In the genomic region with DNA sequence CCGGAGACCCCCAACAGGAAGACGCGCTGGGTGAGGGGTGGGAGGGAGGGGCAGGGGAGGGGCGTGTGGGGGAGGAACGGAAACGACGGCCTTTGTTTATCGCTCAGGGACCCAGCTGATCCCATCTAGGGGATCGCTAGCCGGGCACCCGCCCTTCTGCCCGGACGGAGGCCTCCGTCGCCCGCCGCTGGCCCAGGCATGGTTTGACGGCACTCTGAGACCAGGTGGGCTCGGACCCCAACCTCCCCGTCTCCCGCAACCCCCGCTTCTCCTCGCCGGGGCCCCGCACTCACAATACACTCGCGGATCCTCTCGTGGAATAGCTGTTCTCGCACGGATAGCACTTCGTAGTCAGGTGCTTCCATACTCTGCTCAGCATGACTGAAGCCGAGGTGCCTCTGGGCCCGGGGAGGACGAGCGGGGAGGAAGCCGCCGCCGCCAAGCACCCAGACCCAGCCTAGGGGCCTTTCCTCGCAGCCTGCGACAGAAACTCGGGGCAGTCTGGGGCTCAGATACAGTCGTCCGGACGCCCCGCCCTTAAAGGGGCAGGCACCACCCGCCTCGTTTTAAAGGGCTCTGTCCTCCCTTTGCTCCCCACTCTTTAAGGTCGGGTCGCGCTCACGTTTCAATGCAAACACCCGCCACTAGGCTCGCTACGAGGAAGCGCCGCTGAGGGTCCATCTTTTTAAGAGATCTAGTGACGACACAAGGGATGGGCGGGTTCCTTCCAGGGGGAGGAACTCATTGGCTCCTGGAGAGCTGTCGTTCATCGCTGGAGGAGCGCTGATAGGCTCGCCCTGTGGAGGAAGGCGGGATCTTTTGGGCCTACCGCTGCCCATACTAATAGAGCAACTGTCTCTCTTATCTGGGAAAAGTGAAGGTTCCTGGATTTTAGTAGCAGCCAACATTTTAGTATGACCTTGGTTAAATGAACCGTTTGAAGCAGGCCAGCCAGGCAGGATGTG, we compare ENCODE assay signal across 1 cellular context.
TF ChIP-seq lines count a peak whose summit lies in the region.

A gene with protein sequence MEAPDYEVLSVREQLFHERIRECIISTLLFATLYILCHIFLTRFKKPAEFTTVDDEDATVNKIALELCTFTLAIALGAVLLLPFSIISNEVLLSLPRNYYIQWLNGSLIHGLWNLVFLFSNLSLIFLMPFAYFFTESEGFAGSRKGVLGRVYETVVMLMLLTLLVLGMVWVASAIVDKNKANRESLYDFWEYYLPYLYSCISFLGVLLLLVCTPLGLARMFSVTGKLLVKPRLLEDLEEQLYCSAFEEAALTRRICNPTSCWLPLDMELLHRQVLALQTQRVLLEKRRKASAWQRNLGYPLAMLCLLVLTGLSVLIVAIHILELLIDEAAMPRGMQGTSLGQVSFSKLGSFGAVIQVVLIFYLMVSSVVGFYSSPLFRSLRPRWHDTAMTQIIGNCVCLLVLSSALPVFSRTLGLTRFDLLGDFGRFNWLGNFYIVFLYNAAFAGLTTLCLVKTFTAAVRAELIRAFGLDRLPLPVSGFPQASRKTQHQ (minus strand): TSS at position 657 of the 965 bp plus-strand sequence. CDS start 292 bp downstream, at position 365.

TF ChIP-seq in HepG2, 621 proteins besides CTCF, POLR2A, EP300 and RAD21 (continued from another document and continues in another):
- TF ChIP-seq, protein P1, sequence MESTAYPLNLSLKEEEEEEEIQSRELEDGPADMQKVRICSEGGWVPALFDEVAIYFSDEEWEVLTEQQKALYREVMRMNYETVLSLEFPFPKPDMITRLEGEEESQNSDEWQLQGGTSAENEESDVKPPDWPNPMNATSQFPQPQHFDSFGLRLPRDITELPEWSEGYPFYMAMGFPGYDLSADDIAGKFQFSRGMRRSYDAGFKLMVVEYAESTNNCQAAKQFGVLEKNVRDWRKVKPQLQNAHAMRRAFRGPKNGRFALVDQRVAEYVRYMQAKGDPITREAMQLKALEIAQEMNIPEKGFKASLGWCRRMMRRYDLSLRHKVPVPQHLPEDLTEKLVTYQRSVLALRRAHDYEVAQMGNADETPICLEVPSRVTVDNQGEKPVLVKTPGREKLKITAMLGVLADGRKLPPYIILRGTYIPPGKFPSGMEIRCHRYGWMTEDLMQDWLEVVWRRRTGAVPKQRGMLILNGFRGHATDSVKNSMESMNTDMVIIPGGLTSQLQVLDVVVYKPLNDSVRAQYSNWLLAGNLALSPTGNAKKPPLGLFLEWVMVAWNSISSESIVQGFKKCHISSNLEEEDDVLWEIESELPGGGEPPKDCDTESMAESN (CRISPR knock-in tag; conservative IDR thresholded peaks at IDR 0.05), result peak; percentile 57; the same call in 1 of the 2 replicates
- 0 out of 2 replicates have a peak, but pooled peaks have one; percentile 29 for TF ChIP-seq TSC22D2 (CRISPR knock-in tag; IDR thresholded peaks at IDR 0.05; ENCODE audit: borderline replicate concordance)
- TF ChIP-seq ZNF772 (CRISPR knock-in tag; IDR thresholded peaks at IDR 0.05), result peak; percentile 39; the same call in 1 of the 2 replicates
- TF ChIP-seq ASH2L (IDR thresholded peaks at IDR 0.05; ENCODE audit: insufficient read length, low read depth, low read length), result peak; percentile 53
- TF ChIP-seq ZNF441 (CRISPR knock-in tag; IDR thresholded peaks at IDR 0.05; ENCODE audit: borderline replicate concordance), result peak; percentile 78
- TF ChIP-seq KAT8 (CRISPR knock-in tag; IDR thresholded peaks at IDR 0.05), result peak; percentile 80
- TF ChIP-seq, protein P2, sequence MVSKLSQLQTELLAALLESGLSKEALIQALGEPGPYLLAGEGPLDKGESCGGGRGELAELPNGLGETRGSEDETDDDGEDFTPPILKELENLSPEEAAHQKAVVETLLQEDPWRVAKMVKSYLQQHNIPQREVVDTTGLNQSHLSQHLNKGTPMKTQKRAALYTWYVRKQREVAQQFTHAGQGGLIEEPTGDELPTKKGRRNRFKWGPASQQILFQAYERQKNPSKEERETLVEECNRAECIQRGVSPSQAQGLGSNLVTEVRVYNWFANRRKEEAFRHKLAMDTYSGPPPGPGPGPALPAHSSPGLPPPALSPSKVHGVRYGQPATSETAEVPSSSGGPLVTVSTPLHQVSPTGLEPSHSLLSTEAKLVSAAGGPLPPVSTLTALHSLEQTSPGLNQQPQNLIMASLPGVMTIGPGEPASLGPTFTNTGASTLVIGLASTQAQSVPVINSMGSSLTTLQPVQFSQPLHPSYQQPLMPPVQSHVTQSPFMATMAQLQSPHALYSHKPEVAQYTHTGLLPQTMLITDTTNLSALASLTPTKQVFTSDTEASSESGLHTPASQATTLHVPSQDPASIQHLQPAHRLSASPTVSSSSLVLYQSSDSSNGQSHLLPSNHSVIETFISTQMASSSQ (IDR thresholded peaks at IDR 0.05; ENCODE audit: low read depth), result no peak
- TF ChIP-seq, protein P2 (CRISPR knock-in tag; IDR thresholded peaks at IDR 0.05; ENCODE audit: borderline replicate concordance), result peak; percentile 33; the same call in 1 of the 2 replicates
- TF ChIP-seq, protein P3, sequence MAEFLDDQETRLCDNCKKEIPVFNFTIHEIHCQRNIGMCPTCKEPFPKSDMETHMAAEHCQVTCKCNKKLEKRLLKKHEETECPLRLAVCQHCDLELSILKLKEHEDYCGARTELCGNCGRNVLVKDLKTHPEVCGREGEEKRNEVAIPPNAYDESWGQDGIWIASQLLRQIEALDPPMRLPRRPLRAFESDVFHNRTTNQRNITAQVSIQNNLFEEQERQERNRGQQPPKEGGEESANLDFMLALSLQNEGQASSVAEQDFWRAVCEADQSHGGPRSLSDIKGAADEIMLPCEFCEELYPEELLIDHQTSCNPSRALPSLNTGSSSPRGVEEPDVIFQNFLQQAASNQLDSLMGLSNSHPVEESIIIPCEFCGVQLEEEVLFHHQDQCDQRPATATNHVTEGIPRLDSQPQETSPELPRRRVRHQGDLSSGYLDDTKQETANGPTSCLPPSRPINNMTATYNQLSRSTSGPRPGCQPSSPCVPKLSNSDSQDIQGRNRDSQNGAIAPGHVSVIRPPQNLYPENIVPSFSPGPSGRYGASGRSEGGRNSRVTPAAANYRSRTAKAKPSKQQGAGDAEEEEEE (CRISPR knock-in tag; IDR thresholded peaks at IDR 0.05; ENCODE audit: borderline replicate concordance), result no peak
- peak; percentile 64; the same call in 1 of the 2 replicates for TF ChIP-seq ZNF891 (CRISPR knock-in tag; IDR thresholded peaks at IDR 0.05)
- no peak; the same call in 1 of the 2 replicates for TF ChIP-seq MEF2D (CRISPR knock-in tag; IDR thresholded peaks at IDR 0.05)
- TF ChIP-seq, protein P4, sequence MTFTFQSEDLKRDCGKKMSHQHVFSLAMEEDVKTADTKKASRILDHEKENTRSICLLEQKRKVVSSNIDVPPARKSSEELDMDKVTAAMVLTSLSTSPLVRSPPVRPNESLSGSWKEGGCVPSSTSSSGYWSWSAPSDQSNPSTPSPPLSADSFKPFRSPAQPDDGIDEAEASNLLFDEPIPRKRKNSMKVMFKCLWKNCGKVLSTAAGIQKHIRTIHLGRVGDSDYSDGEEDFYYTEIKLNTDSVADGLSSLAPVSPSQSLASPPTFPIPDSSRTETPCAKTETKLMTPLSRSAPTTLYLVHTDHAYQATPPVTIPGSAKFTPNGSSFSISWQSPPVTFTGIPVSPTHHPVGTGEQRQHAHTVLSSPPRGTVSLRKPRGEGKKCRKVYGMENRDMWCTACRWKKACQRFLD (CRISPR knock-in tag; IDR thresholded peaks at IDR 0.05; ENCODE audit: borderline replicate concordance), result no peak
- TF ChIP-seq, protein P5, sequence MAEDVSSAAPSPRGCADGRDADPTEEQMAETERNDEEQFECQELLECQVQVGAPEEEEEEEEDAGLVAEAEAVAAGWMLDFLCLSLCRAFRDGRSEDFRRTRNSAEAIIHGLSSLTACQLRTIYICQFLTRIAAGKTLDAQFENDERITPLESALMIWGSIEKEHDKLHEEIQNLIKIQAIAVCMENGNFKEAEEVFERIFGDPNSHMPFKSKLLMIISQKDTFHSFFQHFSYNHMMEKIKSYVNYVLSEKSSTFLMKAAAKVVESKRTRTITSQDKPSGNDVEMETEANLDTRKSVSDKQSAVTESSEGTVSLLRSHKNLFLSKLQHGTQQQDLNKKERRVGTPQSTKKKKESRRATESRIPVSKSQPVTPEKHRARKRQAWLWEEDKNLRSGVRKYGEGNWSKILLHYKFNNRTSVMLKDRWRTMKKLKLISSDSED (CRISPR knock-in tag; IDR thresholded peaks at IDR 0.05), result no peak
- no peak for TF ChIP-seq ZNF382 (CRISPR knock-in tag; IDR thresholded peaks at IDR 0.05; ENCODE audit: borderline replicate concordance)
- TF ChIP-seq RXRB (CRISPR knock-in tag; IDR thresholded peaks at IDR 0.05; ENCODE audit: borderline replicate concordance), result peak; percentile 33; the same call in 1 of the 2 replicates
- TF ChIP-seq MYNN (CRISPR knock-in tag; IDR thresholded peaks at IDR 0.05; ENCODE audit: low read depth), result no peak
- TF ChIP-seq ZNF781 (CRISPR knock-in tag; IDR thresholded peaks at IDR 0.05; ENCODE audit: borderline replicate concordance, not compliant biosample characterization), result peak; percentile 54
- no peak for TF ChIP-seq ZNF878 (CRISPR knock-in tag; IDR thresholded peaks at IDR 0.05)
- no peak for TF ChIP-seq TEAD2 (CRISPR knock-in tag; IDR thresholded peaks at IDR 0.05)
- TF ChIP-seq ZFP36 (IDR thresholded peaks at IDR 0.05; ENCODE audit: borderline replicate concordance, low read depth, low read length, partially characterized antibody), result no peak
- TF ChIP-seq POLR2AphosphoS5 (IDR thresholded peaks at IDR 0.05; ENCODE audit: low read depth, low read length), result peak; percentile 86
- peak; percentile 65; the same call in 1 of the 2 replicates for TF ChIP-seq ZBTB21 (CRISPR knock-in tag; IDR thresholded peaks at IDR 0.05)
- TF ChIP-seq ZNF790 (CRISPR knock-in tag; IDR thresholded peaks at IDR 0.05; ENCODE audit: borderline replicate concordance), result 0 out of 2 replicates have a peak, but pooled peaks have one; percentile 42
- no peak for TF ChIP-seq ZNF274 (CRISPR knock-in tag; IDR thresholded peaks at IDR 0.05)
- TF ChIP-seq, protein P6, sequence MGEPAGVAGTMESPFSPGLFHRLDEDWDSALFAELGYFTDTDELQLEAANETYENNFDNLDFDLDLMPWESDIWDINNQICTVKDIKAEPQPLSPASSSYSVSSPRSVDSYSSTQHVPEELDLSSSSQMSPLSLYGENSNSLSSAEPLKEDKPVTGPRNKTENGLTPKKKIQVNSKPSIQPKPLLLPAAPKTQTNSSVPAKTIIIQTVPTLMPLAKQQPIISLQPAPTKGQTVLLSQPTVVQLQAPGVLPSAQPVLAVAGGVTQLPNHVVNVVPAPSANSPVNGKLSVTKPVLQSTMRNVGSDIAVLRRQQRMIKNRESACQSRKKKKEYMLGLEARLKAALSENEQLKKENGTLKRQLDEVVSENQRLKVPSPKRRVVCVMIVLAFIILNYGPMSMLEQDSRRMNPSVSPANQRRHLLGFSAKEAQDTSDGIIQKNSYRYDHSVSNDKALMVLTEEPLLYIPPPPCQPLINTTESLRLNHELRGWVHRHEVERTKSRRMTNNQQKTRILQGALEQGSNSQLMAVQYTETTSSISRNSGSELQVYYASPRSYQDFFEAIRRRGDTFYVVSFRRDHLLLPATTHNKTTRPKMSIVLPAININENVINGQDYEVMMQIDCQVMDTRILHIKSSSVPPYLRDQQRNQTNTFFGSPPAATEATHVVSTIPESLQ (CRISPR knock-in tag; conservative IDR thresholded peaks at IDR 0.05), result no peak
- no peak for TF ChIP-seq PAWR (CRISPR knock-in tag; IDR thresholded peaks at IDR 0.05; ENCODE audit: borderline replicate concordance)
- no peak for TF ChIP-seq ZNF34 (CRISPR knock-in tag; IDR thresholded peaks at IDR 0.05; ENCODE audit: borderline replicate concordance)
- TF ChIP-seq ZNF570 (CRISPR knock-in tag; IDR thresholded peaks at IDR 0.05; ENCODE audit: borderline replicate concordance), result no peak
- TF ChIP-seq KDM5A (IDR thresholded peaks at IDR 0.05; ENCODE audit: borderline replicate concordance, low read length), result no peak; the same call in 1 of the 2 replicates
- TF ChIP-seq, protein P7, sequence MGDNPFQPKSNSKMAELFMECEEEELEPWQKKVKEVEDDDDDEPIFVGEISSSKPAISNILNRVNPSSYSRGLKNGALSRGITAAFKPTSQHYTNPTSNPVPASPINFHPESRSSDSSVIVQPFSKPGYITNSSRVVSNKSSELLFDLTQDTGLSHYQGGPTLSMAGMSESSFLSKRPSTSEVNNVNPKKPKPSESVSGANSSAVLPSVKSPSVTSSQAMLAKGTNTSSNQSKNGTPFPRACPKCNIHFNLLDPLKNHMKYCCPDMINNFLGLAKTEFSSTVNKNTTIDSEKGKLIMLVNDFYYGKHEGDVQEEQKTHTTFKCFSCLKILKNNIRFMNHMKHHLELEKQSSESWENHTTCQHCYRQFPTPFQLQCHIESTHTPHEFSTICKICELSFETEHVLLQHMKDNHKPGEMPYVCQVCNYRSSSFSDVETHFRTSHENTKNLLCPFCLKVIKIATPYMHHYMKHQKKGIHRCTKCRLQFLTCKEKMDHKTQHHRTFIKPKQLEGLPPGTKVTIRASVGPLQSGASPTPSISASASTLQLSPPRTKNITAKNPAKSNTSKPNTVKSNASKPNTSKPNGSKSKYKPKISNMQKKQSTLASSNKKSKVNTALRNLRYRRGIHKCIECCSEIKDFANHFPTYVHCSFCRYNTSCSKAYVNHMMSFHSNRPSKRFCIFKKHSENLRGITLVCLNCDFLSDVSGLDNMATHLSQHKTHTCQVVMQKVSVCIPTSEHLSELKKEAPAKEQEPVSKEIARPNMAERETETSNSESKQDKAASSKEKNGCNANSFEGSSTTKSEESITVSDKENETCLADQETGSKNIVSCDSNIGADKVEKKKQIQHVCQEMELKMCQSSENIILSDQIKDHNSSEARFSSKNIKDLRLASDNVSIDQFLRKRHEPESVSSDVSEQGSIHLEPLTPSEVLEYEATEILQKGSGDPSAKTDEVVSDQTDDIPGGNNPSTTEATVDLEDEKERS (CRISPR knock-in tag; IDR thresholded peaks at IDR 0.05), result no peak
- TF ChIP-seq ZSCAN20 (CRISPR knock-in tag; IDR thresholded peaks at IDR 0.05; ENCODE audit: borderline replicate concordance), result no peak
- TF ChIP-seq, protein P8, sequence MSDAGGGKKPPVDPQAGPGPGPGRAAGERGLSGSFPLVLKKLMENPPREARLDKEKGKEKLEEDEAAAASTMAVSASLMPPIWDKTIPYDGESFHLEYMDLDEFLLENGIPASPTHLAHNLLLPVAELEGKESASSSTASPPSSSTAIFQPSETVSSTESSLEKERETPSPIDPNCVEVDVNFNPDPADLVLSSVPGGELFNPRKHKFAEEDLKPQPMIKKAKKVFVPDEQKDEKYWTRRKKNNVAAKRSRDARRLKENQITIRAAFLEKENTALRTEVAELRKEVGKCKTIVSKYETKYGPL (CRISPR knock-in tag; IDR thresholded peaks at IDR 0.05), result no peak
- TF ChIP-seq XRCC5 (optimal IDR thresholded peaks at IDR 0.05; ENCODE audit: low read length), result peak; percentile 78
- peak; percentile 65; the same call in 1 of the 2 replicates for TF ChIP-seq ZBTB38 (CRISPR knock-in tag; IDR thresholded peaks at IDR 0.05)
- peak; percentile 76 for TF ChIP-seq SALL1 (CRISPR knock-in tag; IDR thresholded peaks at IDR 0.05)
- peak; percentile 63; the same call in 1 of the 2 replicates for TF ChIP-seq NFKB2 (CRISPR knock-in tag; IDR thresholded peaks at IDR 0.05; ENCODE audit: borderline replicate concordance)
- no peak for TF ChIP-seq JDP2 (CRISPR knock-in tag; IDR thresholded peaks at IDR 0.05; ENCODE audit: borderline replicate concordance)
- no peak for TF ChIP-seq SMARCC2 (IDR thresholded peaks at IDR 0.05)
